Comparison of ENCODE assay signal across 1 cellular context in the genomic region with DNA sequence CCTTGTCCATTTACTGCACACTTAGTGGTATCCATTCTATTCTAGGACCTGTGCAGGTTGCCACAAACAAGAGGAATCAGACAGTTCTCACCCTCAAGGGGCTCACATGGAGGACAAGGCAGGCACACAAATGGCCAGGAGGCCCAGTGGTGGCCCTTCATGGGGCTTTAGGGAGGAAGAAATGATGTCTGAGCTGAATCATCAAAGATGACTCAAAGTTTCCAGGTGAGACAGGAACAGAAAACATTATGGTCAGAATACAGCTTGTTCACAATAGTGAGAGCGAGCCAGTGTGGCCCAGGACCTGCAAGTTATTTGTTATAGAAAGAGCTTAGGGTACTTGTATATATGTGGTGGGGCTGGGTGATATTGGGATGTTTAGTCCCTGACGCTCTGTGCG.
A peak's percentile ranks its signal among the peaks of the same experiment; 100 is the strongest.
TF ChIP-seq lines count a peak whose summit lies in the region.

No MANE protein-coding gene starts in this region.

TF ChIP-seq in GM12878, 131 proteins besides CTCF, POLR2A, EP300 and RAD21 (continued from another document):
- TF ChIP-seq ZBTB11 (CRISPR knock-in tag; IDR thresholded peaks at IDR 0.05) (no peak), BRCA1 (IDR thresholded peaks at IDR 0.05; ENCODE audit: low read depth, low read length) (no peak), ZBED1 (IDR thresholded peaks at IDR 0.05; ENCODE audit: borderline replicate concordance) (no peak), ATF7 (IDR thresholded peaks at IDR 0.05; ENCODE audit: low read depth) (peak; percentile 87)
